8 cellular contexts compared by ENCODE assay signal in genomic region chr19:13162749-13163608, GRCh38. TPM values are rescaled to one million over a fixed set of nuclear protein-coding genes. Genes with fewer than 3 reads are reported as not detected.
DNase-seq lines count a peak whose midpoint lies in the region; ATAC-seq and TF ChIP-seq lines count a peak whose summit lies in the region.

No MANE protein-coding gene starts in this region.

- peak overlapping the region; percentile 57 for H3K4me3 ChIP-seq in NT2/D1 (ENCODE audit: insufficient read length, low read depth)
- peak overlapping the region; percentile 83 for H3K4me3 ChIP-seq in endodermal cell (ENCODE audit: low read length)

- 3% methylated on average over 32 to 57 of the region's 57 CpGs for WGBS in endodermal cell (ENCODE audit: insufficient coverage in 1 of 2, insufficient read length in 1 of 2), 2 experiments

- ATAC-seq in HG02973 (IDR thresholded peaks at IDR 0.05; ENCODE audit: unreplicated experiment) = no peak

- in situ Hi-C loops in GM13976 (cut with MboI; ENCODE audit: low sequenced_read_pairs, unreplicated experiment) = no loop called here

- no peaks in the 10 kb centered on the region for H3K36me3 ChIP-seq in NT2/D1 (ENCODE audit: insufficient read depth, insufficient read length, low read length)
- no peaks in the 10 kb centered on the region for H3K36me3 ChIP-seq in endodermal cell (ENCODE audit: control insufficient read depth, insufficient read depth, low read length)

- H3K36me3 Mint-ChIP-seq in endodermal cell (ENCODE audit: low read depth) (no peaks in the 10 kb centered on the region), mesothelial cell of epicardium (no peaks in the 10 kb centered on the region)

- peak overlapping the region; percentile 97 for H3K9ac ChIP-seq in NT2/D1 (ENCODE audit: insufficient read length, low read depth)
- peak overlapping the region; percentile 89 for H3K9ac ChIP-seq in endodermal cell (ENCODE audit: extremely low read depth, low read length, poor library complexity, severe bottlenecking)

- no peaks in the 10 kb centered on the region for H3K9me3 ChIP-seq in NT2/D1 (ENCODE audit: insufficient read depth, low read length)
- H3K9me3 ChIP-seq in endodermal cell (ENCODE audit: control insufficient read depth, low read length) = no peaks in the 10 kb centered on the region

- H3K27me3 Mint-ChIP-seq in endodermal cell (ENCODE audit: insufficient read depth) = no peaks in the 10 kb centered on the region
- no peaks in the 10 kb centered on the region for H3K27me3 Mint-ChIP-seq in mesothelial cell of epicardium (ENCODE audit: low read depth)

- H3K9me3 Mint-ChIP-seq in endodermal cell = no peaks in the 10 kb centered on the region
- no peaks in the 10 kb centered on the region for H3K9me3 Mint-ChIP-seq in mesothelial cell of epicardium

- peak overlapping the region; percentile 97 for H3K27ac ChIP-seq in endodermal cell (ENCODE audit: low read depth, low read length)

- peak; percentile 84 for DNase-seq in GM13976 (ENCODE audit: low spot score)
- peak; percentile 98 for DNase-seq in HT1080 (ENCODE audit: low read depth)
- peak; percentile 96 for DNase-seq in NT2/D1 (ENCODE audit: low read depth, low spot score)
- peak; percentile 78 for DNase-seq in activated CD8-positive, alpha-beta memory T cell treated with anti-CD3 and anti-CD28 coated beads, Interleukin-2, amount 50 U/mL, for 24 hours (ENCODE audit: extremely low read depth)
- DNase-seq in endodermal cell = peak; percentile 98
- peak; percentile 88 to 94 for DNase-seq in mesothelial cell of epicardium (ENCODE audit: low spot score in 2 of 2, unreplicated experiment in 2 of 2)
- peak; percentile 66 for DNase-seq in stimulated activated CD8-positive, alpha-beta memory T cell treated with anti-CD3 and anti-CD28 coated beads, Interleukin-15, amount 100 ng/mL, for 24 hours (ENCODE audit: low read depth)

- H3K4me3 Mint-ChIP-seq in endodermal cell (peak overlapping the region; percentile 58), mesothelial cell of epicardium (peak overlapping the region; percentile 65)

- H3K27me3 ChIP-seq in NT2/D1 (ENCODE audit: insufficient read depth, insufficient read length) (no peaks in the 10 kb centered on the region), endodermal cell (ENCODE audit: control insufficient read depth, insufficient read depth, low read length, poor library complexity, severe bottlenecking) (no peaks in the 10 kb centered on the region)

- H3K4me1 ChIP-seq in NT2/D1 (ENCODE audit: insufficient read depth, insufficient read length) (peaks cover 17% of the 10 kb centered on the region), endodermal cell (ENCODE audit: control insufficient read depth, insufficient read depth, low read length) (peaks cover 10% of the 10 kb centered on the region)

- TF ChIP-seq CTCF in GM13976 (IDR thresholded peaks at IDR 0.05; ENCODE audit: borderline replicate concordance, control extremely low read depth, extremely low read depth, insufficient read depth, missing control alignments) = no peak
- TF ChIP-seq CTCF in endodermal cell (conservative IDR thresholded peaks at IDR 0.05) = no peak
- no peak for TF ChIP-seq CTCF in mesothelial cell of epicardium (IDR thresholded peaks at IDR 0.05; ENCODE audit: unreplicated experiment)

- H3K4me1 Mint-ChIP-seq in endodermal cell (peaks cover 20% of the 10 kb centered on the region), mesothelial cell of epicardium (peaks cover 45% of the 10 kb centered on the region)

- H3K27ac Mint-ChIP-seq in endodermal cell (peak overlapping the region; percentile 99), mesothelial cell of epicardium (peak overlapping the region; percentile 98)

RNA-seq across cellular contexts. Expression of gene IER2, which starts 12.8 kb away (rescaled TPM):
- 35.7 and 42.6 TPM in 2 replicates for total RNA-seq in HT1080 (2014; rRNA removed; shearing (Covaris generic))
- polyA plus RNA-seq in HT1080 (2015; cell fraction: cytosol; rRNA removed) = 129 and 145 TPM in 2 replicates
- 202 and 238 TPM in 2 replicates for polyA plus RNA-seq in HT1080 (2015; cell fraction: nucleus; rRNA removed)
- total RNA-seq in endodermal cell (10 to 100 TPM; 55.3 to 66.6 TPM), mesothelial cell of epicardium (278 to 284 TPM (median 282 TPM) in 3 replicates)
- polyA plus RNA-seq in endodermal cell (2013, experiment 1 of 2) = 51.9 TPM
- polyA plus RNA-seq in endodermal cell (2013, experiment 2 of 2) = 52.6 TPM

RNA-seq across cellular contexts. Expression of gene STX10, which starts 12.8 kb away (rescaled TPM):
- total RNA-seq in HT1080 (2014; rRNA removed; shearing (Covaris generic)) = 109 and 122 TPM in 2 replicates
- polyA plus RNA-seq in HT1080 (2015; cell fraction: cytosol; rRNA removed) = 85.4 and 93.9 TPM in 2 replicates
- polyA plus RNA-seq in HT1080 (2015; cell fraction: nucleus; rRNA removed) = 96.7 and 119 TPM in 2 replicates
- total RNA-seq in endodermal cell (10 to 100 TPM; 30.8 to 34.8 TPM), mesothelial cell of epicardium (52.7 to 58.4 TPM (median 56.7 TPM) in 3 replicates)
- 44.8 TPM for polyA plus RNA-seq in endodermal cell (2013, experiment 1 of 2)
- 42.4 TPM for polyA plus RNA-seq in endodermal cell (2013, experiment 2 of 2)

RNA-seq across cellular contexts. Expression of gene NACC1, which starts 44.9 kb away (rescaled TPM):
- 126 and 181 TPM in 2 replicates for total RNA-seq in HT1080 (2014; rRNA removed; shearing (Covaris generic))
- polyA plus RNA-seq in HT1080 (2015; cell fraction: cytosol; rRNA removed) = 83.7 and 86.1 TPM in 2 replicates
- 52.1 and 55.6 TPM in 2 replicates for polyA plus RNA-seq in HT1080 (2015; cell fraction: nucleus; rRNA removed)
- total RNA-seq in endodermal cell (100 to 1,000 TPM; 164 to 172 TPM), mesothelial cell of epicardium (63.0 to 76.4 TPM (median 74.5 TPM) in 3 replicates)
- 61.1 TPM for polyA plus RNA-seq in endodermal cell (2013, experiment 1 of 2)
- polyA plus RNA-seq in endodermal cell (2013, experiment 2 of 2) = 53.8 TPM

RNA-seq across cellular contexts. Expression of gene TRMT1, which starts 46.4 kb away (rescaled TPM):
- 56.0 and 56.6 TPM in 2 replicates for total RNA-seq in HT1080 (2014; rRNA removed; shearing (Covaris generic))
- polyA plus RNA-seq in HT1080 (2015; cell fraction: cytosol; rRNA removed) = 23.9 and 25.8 TPM in 2 replicates
- polyA plus RNA-seq in HT1080 (2015; cell fraction: nucleus; rRNA removed) = 170 and 185 TPM in 2 replicates
- 10 to 100 TPM; 51.3 to 66.2 TPM for total RNA-seq in endodermal cell
- 37.5 TPM for polyA plus RNA-seq in endodermal cell (2013, experiment 1 of 2)
- 35.3 TPM for polyA plus RNA-seq in endodermal cell (2013, experiment 2 of 2)
- 53.9 to 58.6 TPM (median 57.0 TPM) in 3 replicates for total RNA-seq in mesothelial cell of epicardium
